ENCODE assay signal across 9 cellular contexts in genomic region chr19:29645911-29646310, GRCh38. TPM values are rescaled to one million over a fixed set of nuclear protein-coding genes. Genes with fewer than 3 reads are reported as not detected.
DNase-seq lines count a peak whose midpoint lies in the region; ATAC-seq and FAIRE-seq lines count a peak whose summit lies in the region.
"Had no signal": no experiment of that assay in that cellular context is flagged by ENCODE, and none has a peak within 500 bp of the region (broad histone marks: within the 10 kb centered on the region; RNA-seq: fewer than 3 reads in every experiment).

No MANE protein-coding gene starts in this region.

- no peaks in the 10 kb centered on the region for H3K9me3 Mint-ChIP-seq in activated naive CD4-positive, alpha-beta T cell treated with anti-CD3 and anti-CD28 coated beads, Interleukin-2, amount 50 U/mL, for 24 hours
- no peaks in the 10 kb centered on the region for H3K9me3 Mint-ChIP-seq in activated CD4-positive, alpha-beta memory T cell treated with anti-CD3 and anti-CD28 coated beads, Interleukin-2, amount 10 ng/mL, durations not matched to agents 7 days and 5 days
- H3K9me3 Mint-ChIP-seq: neural crest cell had no signal

- no peak for DNase-seq in activated naive CD4-positive, alpha-beta T cell treated with Interleukin-2 at 50 U/mL for 16 hours
- no peak for DNase-seq in activated CD4-positive, alpha-beta memory T cell treated with anti-CD3 and anti-CD28 coated beads, Interleukin-2, amount 10 ng/mL, durations not matched to agents 7 days and 5 days
- DNase-seq in left ventricle myocardium superior (peak; percentile 68), urothelium cell line (ENCODE audit: low spot score) (peak; percentile 56), NCI-H345 (lab: John Stamatoyannopoulos, UW) (no peak)

- H3K36me3 Mint-ChIP-seq in activated naive CD4-positive, alpha-beta T cell treated with anti-CD3 and anti-CD28 coated beads, Interleukin-2, amount 50 U/mL, for 24 hours: no peaks in the 10 kb centered on the region
- H3K36me3 Mint-ChIP-seq in activated CD4-positive, alpha-beta memory T cell treated with anti-CD3 and anti-CD28 coated beads, Interleukin-2, amount 10 ng/mL, durations not matched to agents 7 days and 5 days (ENCODE audit: low read depth): no peaks in the 10 kb centered on the region

- intact Hi-C loops in left ventricle myocardium superior (cut with micrococcal nuclease): no loop called here

- peak; percentile 94 for FAIRE-seq in urothelium cell line (lab: Jason Lieb, UNC)

- peak overlapping the region; percentile 16 for H3K4me3 Mint-ChIP-seq in activated naive CD4-positive, alpha-beta T cell treated with anti-CD3 and anti-CD28 coated beads, Interleukin-2, amount 50 U/mL, for 24 hours
- peak overlapping the region; percentile 7 for H3K4me3 Mint-ChIP-seq in activated CD4-positive, alpha-beta memory T cell treated with anti-CD3 and anti-CD28 coated beads, Interleukin-2, amount 10 ng/mL, durations not matched to agents 7 days and 5 days
- H3K4me3 Mint-ChIP-seq: neural crest cell had no signal

- CTCF ChIA-PET in activated CD4-positive, alpha-beta memory T cell treated with anti-CD3 and anti-CD28 coated beads, Interleukin-2, amount 10 ng/mL, durations not matched to agents 7 days and 5 days (lab: Charles Lee): interaction anchor here (1.2 to 1.4 kb wide), 3 partner anchors 22 to 71 kb away, joined by 3 to 6 read pairs (median 4); no protein-coding TSS in a partner anchor

- H3K27ac Mint-ChIP-seq in activated naive CD4-positive, alpha-beta T cell treated with anti-CD3 and anti-CD28 coated beads, Interleukin-2, amount 50 U/mL, for 24 hours: peak overlapping the region; percentile 33
- no peak overlapping the region for H3K27ac Mint-ChIP-seq in activated CD4-positive, alpha-beta memory T cell treated with anti-CD3 and anti-CD28 coated beads, Interleukin-2, amount 10 ng/mL, durations not matched to agents 7 days and 5 days

- H3K4me1 Mint-ChIP-seq in activated naive CD4-positive, alpha-beta T cell treated with anti-CD3 and anti-CD28 coated beads, Interleukin-2, amount 50 U/mL, for 24 hours: peaks cover 18% of the 10 kb centered on the region
- H3K4me1 Mint-ChIP-seq in activated CD4-positive, alpha-beta memory T cell treated with anti-CD3 and anti-CD28 coated beads, Interleukin-2, amount 10 ng/mL, durations not matched to agents 7 days and 5 days: peaks cover 18% of the 10 kb centered on the region
- H3K4me1 Mint-ChIP-seq: neural crest cell had no signal

- ATAC-seq in left ventricle myocardium superior (peak; percentile 95), HG02981 (IDR thresholded peaks at IDR 0.05; ENCODE audit: unreplicated experiment) (no peak), HG02852 (IDR thresholded peaks at IDR 0.05; ENCODE audit: unreplicated experiment) (no peak)

- POLR2A ChIA-PET in activated CD4-positive, alpha-beta memory T cell treated with anti-CD3 and anti-CD28 coated beads, Interleukin-2, amount 10 ng/mL, durations not matched to agents 7 days and 5 days (lab: Charles Lee): interaction anchor here (1.0 kb wide), 1 partner anchor 22 kb away, joined by 5 read pairs; no protein-coding TSS in a partner anchor

- no peaks in the 10 kb centered on the region for H3K27me3 Mint-ChIP-seq in activated naive CD4-positive, alpha-beta T cell treated with anti-CD3 and anti-CD28 coated beads, Interleukin-2, amount 50 U/mL, for 24 hours
- H3K27me3 Mint-ChIP-seq in activated CD4-positive, alpha-beta memory T cell treated with anti-CD3 and anti-CD28 coated beads, Interleukin-2, amount 10 ng/mL, durations not matched to agents 7 days and 5 days: peaks cover 6% of the 10 kb centered on the region

RNA-seq across cellular contexts. Expression of gene PLEKHF1, which starts 19.4 kb away (rescaled TPM):
- total RNA-seq in activated CD4-positive, alpha-beta memory T cell treated with anti-CD3 and anti-CD28 coated beads, Interleukin-2, amount 10 ng/mL, durations not matched to agents 7 days and 5 days: 10 to 100 TPM; 53.1 to 53.9 TPM
- 44.7 TPM for total RNA-seq in left ventricle myocardium superior

RNA-seq across cellular contexts. Expression of gene POP4, which starts 39.8 kb away (rescaled TPM):
- 10 to 100 TPM; 86.8 to 94.4 TPM for total RNA-seq in activated CD4-positive, alpha-beta memory T cell treated with anti-CD3 and anti-CD28 coated beads, Interleukin-2, amount 10 ng/mL, durations not matched to agents 7 days and 5 days
- 46.9 TPM for total RNA-seq in left ventricle myocardium superior

Comparison
In these comparisons a context has a peak if more than half of its experiments do, and no peak if none do; other contexts are left out.
1. DNase-seq: peak in left ventricle myocardium superior (single experiment) and urothelium cell line (single experiment); none in activated naive CD4-positive, alpha-beta T cell treated with Interleukin-2 at 50 U/mL for 16 hours (single experiment), activated CD4-positive, alpha-beta memory T cell treated with anti-CD3 and anti-CD28 coated beads, Interleukin-2, amount 10 ng/mL, durations not matched to agents 7 days and 5 days (single experiment) and NCI-H345 (single experiment).